In the genomic region with DNA sequence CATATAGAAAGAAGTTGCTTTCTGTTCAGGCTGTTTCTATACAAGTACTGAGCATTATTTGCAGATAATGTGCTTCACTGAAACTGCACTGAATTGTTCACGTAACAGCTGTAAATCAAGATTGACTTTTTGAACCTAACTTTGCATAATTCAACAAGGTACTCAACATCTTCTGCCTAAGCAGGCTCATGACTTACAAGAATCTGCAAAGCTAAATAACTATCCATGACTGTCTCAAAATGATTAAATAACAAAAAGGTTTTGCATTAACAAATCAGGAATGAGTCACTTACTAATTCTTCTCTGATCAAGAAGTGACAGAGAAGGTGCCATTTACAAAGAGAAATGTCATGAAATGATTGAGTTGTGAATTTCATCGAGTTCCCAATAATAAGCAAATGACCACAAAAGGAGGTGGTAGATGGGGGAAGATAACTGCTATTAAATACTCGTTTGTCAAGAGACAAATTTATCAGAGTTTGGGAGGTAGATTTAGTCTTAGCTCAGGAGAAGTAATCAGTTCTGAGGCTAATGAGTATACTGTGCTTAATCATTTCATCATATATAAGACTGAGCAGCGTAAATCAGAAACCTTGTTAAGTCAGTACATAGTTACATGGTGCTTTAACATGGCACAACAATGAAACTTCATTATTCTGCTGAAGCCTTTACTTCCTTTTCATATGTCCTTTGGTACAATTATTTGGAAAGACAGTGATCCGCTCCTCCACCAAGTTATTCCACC, we compare ENCODE assay signal across 12 cellular contexts.
DNase-seq lines count a peak whose midpoint lies in the region; ATAC-seq lines count a peak whose summit lies in the region.
"Had no signal": no experiment of that assay in that cellular context is flagged by ENCODE, and none has a peak within 500 bp of the region (broad histone marks: within the 10 kb centered on the region; RNA-seq: fewer than 3 reads in every experiment).

No MANE protein-coding gene starts in this region.

- H3K27me3 Mint-ChIP-seq in activated T-cell treated with anti-CD3 and anti-CD28 coated beads, Interleukin-2, amount 50 U/mL, for 4 hours (ENCODE audit: low read depth): no peaks in the 10 kb centered on the region
- H3K27me3 Mint-ChIP-seq in immature natural killer cell (ENCODE audit: low read depth in 3 of 3): peaks cover 1 to 3% (median 2%) of the 10 kb centered on the region in 3 donors
- H3K27me3 Mint-ChIP-seq: CD4-positive, CD25-positive, alpha-beta regulatory T cell had no signal

- peak; percentile 67 to 71 for ATAC-seq in activated T-cell treated with anti-CD3 and anti-CD28 coated beads, Interleukin-2, amount 50 U/mL, for 4 hours
- peak; percentile 71 for ATAC-seq in esophagus mucosa
- peak; percentile 57 for ATAC-seq in stimulated activated effector memory CD8-positive, alpha-beta T cell treated with anti-CD3 and anti-CD28 coated beads, Interleukin-12 subunit alpha, Interleukin-12 subunit beta, amount 100 ng/mL, for 72 hours
- ATAC-seq: GM12878, GM23338 had no signal

- H3K27ac Mint-ChIP-seq in stimulated activated effector memory CD8-positive, alpha-beta T cell treated with anti-CD3 and anti-CD28 coated beads, Interleukin-12 subunit alpha, Interleukin-12 subunit beta, amount 100 ng/mL, for 72 hours: no peak overlapping the region
- no peak overlapping the region for H3K27ac Mint-ChIP-seq in immature natural killer cell
- H3K27ac Mint-ChIP-seq: CD4-positive, CD25-positive, alpha-beta regulatory T cell; GM23338 had no signal

- H3K36me3 Mint-ChIP-seq in activated T-cell treated with anti-CD3 and anti-CD28 coated beads, Interleukin-2, amount 50 U/mL, for 4 hours (ENCODE audit: insufficient read depth): no peaks in the 10 kb centered on the region
- H3K36me3 Mint-ChIP-seq in stimulated activated effector memory CD8-positive, alpha-beta T cell treated with anti-CD3 and anti-CD28 coated beads, Interleukin-12 subunit alpha, Interleukin-12 subunit beta, amount 100 ng/mL, for 72 hours: no peaks in the 10 kb centered on the region
- peaks cover 2 to 5% (median 4%) of the 10 kb centered on the region in 3 donors for H3K36me3 Mint-ChIP-seq in immature natural killer cell

- H3K9me3 Mint-ChIP-seq in activated T-cell treated with anti-CD3 and anti-CD28 coated beads, Interleukin-2, amount 50 U/mL, for 4 hours: peaks cover 7% of the 10 kb centered on the region
- peaks cover 2% of the 10 kb centered on the region for H3K9me3 Mint-ChIP-seq in stimulated activated effector memory CD8-positive, alpha-beta T cell treated with anti-CD3 and anti-CD28 coated beads, Interleukin-12 subunit alpha, Interleukin-12 subunit beta, amount 100 ng/mL, for 72 hours
- peaks cover 12 to 22% (median 17%) of the 10 kb centered on the region in 6 donors for H3K9me3 Mint-ChIP-seq in immature natural killer cell

- no peak overlapping the region for H3K4me3 Mint-ChIP-seq in activated T-cell treated with anti-CD3 and anti-CD28 coated beads, Interleukin-2, amount 50 U/mL, for 4 hours
- no peak overlapping the region for H3K4me3 Mint-ChIP-seq in stimulated activated effector memory CD8-positive, alpha-beta T cell treated with anti-CD3 and anti-CD28 coated beads, Interleukin-12 subunit alpha, Interleukin-12 subunit beta, amount 100 ng/mL, for 72 hours
- no peak overlapping the region for H3K4me3 Mint-ChIP-seq in immature natural killer cell
- H3K4me3 Mint-ChIP-seq: CD4-positive, CD25-positive, alpha-beta regulatory T cell; GM23338 had no signal

- peaks cover 14% of the 10 kb centered on the region for H3K4me1 Mint-ChIP-seq in activated T-cell treated with anti-CD3 and anti-CD28 coated beads, Interleukin-2, amount 50 U/mL, for 4 hours (ENCODE audit: low read depth)
- H3K4me1 Mint-ChIP-seq in stimulated activated effector memory CD8-positive, alpha-beta T cell treated with anti-CD3 and anti-CD28 coated beads, Interleukin-12 subunit alpha, Interleukin-12 subunit beta, amount 100 ng/mL, for 72 hours: no peaks in the 10 kb centered on the region
- H3K4me1 Mint-ChIP-seq in immature natural killer cell: no peaks in the 10 kb centered on the region
- H3K4me1 Mint-ChIP-seq: GM23338 had no signal

- no peak for DNase-seq in activated T-cell treated with anti-CD3 and anti-CD28 coated beads, Interleukin-2, amount 50 U/mL, for 4 hours
- no peak for DNase-seq in activated T-cell treated with anti-CD3 and anti-CD28 coated beads, Interleukin-2, amount 50 U/mL, for 1 hour
- DNase-seq in NCI-H526 treated with DMSO at 0.1 percent for 48 hours (lab: John Stamatoyannopoulos, UW): peak; percentile 39
- no peak for DNase-seq in stimulated activated effector memory CD8-positive, alpha-beta T cell treated with anti-CD3 and anti-CD28 coated beads, Interleukin-12 subunit alpha, Interleukin-12 subunit beta, amount 100 ng/mL, for 72 hours (ENCODE audit: low spot score in 2 of 2)
- DNase-seq in immature natural killer cell: no peak
- no peak for DNase-seq in T1000 (lab: John Stamatoyannopoulos, UW)
- DNase-seq: ACHN; CD4-positive, CD25-positive, alpha-beta regulatory T cell; H7 had no signal
